Comparison of ENCODE assay signal across 8 cellular contexts in the genomic region with DNA sequence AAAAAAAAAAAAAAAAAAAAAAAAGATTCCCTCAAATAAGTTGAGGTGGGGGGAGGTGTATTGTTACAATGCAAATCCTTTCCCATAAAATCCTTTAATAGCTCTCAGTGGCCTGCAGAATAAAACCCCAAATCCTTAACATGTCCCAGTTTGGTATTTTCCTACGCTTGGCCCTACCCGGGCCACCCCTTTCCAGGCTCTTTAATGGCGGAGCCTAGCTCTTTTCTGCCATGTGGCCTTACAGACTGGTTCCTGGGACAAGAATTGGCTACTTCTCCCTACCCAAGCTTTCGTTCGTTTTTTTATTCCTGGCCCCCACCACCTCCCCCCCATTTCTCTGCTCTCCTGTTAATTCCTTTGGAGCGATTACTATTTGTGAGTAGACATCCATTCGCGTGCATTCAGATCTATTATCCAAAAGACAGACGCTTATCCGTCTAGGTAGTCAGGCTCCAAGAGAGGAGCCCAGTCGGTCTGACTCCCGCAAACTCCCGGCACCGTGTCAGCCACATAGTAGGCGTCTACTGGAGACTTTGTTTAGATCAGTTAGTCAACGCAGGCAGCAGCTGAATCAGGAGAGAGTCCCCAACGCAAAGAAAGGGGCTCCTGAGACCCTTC. TPM values are rescaled to one million over a fixed set of nuclear protein-coding genes. Genes with fewer than 3 reads are reported as not detected.
DNase-seq lines count a peak whose midpoint lies in the region; ATAC-seq and TF ChIP-seq lines count a peak whose summit lies in the region.

No MANE protein-coding gene starts in this region.

- H3K4me3 ChIP-seq in heart left ventricle (peak overlapping the region in 10 of 12 donors; percentile 68 to 99 (median 76)), breast epithelium (peak overlapping the region; percentile 82 to 96 (median 84)), vagina (peak overlapping the region; percentile 64 to 72)

- TF ChIP-seq POLR2A in heart left ventricle (IDR thresholded peaks at IDR 0.05) = no peak
- TF ChIP-seq POLR2A in breast epithelium (IDR thresholded peaks at IDR 0.05) = no peak
- no peak for TF ChIP-seq POLR2A in vagina (IDR thresholded peaks at IDR 0.05)

- H3K36me3 Mint-ChIP-seq in mesothelial cell of epicardium = no peaks in the 10 kb centered on the region

- TF ChIP-seq CTCF in heart left ventricle (IDR thresholded peaks at IDR 0.05) (no peak), breast epithelium (IDR thresholded peaks at IDR 0.05) (no peak), mesothelial cell of epicardium (IDR thresholded peaks at IDR 0.05; ENCODE audit: unreplicated experiment) (no peak), vagina (IDR thresholded peaks at IDR 0.05) (no peak)

- intact Hi-C loops in heart left ventricle (cut with DNase I) = no loop called here
- intact Hi-C loops in Right ventricle myocardium inferior (cut with DNase I) = no loop called here
- intact Hi-C loops in breast epithelium (cut with DNase I; ENCODE audit: low total_unique reads) = no loop called here
- intact Hi-C loops in vagina (cut with DNase I) = no loop called here

- H3K27ac ChIP-seq in heart left ventricle = peak overlapping the region; percentile 95 to 100 (median 98)
- H3K27ac ChIP-seq in breast epithelium = peak overlapping the region; percentile 99 to 100
- H3K27ac ChIP-seq in vagina = peak overlapping the region; percentile 100

- peak overlapping the region; percentile 94 for H3K4me3 Mint-ChIP-seq in mesothelial cell of epicardium

- H3K9me3 Mint-ChIP-seq in mesothelial cell of epicardium = no peaks in the 10 kb centered on the region

- H3K27me3 ChIP-seq in heart left ventricle (no peaks in the 10 kb centered on the region), breast epithelium (no peaks in the 10 kb centered on the region), vagina (no peaks in the 10 kb centered on the region)

- H3K36me3 ChIP-seq in heart left ventricle (peaks cover 0 to 4% (median 0%) of the 10 kb centered on the region in 9 donors), breast epithelium (no peaks in the 10 kb centered on the region), vagina (no peaks in the 10 kb centered on the region)

- DNase-seq in heart left ventricle (no peak), Right ventricle myocardium inferior (ENCODE audit: missing footprints) (no peak), breast epithelium (ENCODE audit: low spot score in 2 of 2) (no peak), mesothelial cell of epicardium (ENCODE audit: low spot score in 2 of 2, unreplicated experiment in 2 of 2) (no peak), vagina (ENCODE audit: extremely low spot score in 2 of 2) (no peak), medulla oblongata (ENCODE audit: extremely low spot score) (no peak), HT-29 (ENCODE audit: low spot score) (no peak)

- 39 to 51% (median 41%) methylated on average over 17 of the region's 17 CpGs for WGBS in heart left ventricle, 4 donors

- peak overlapping the region; percentile 93 for H3K27ac Mint-ChIP-seq in mesothelial cell of epicardium

- peaks cover 44% of the 10 kb centered on the region for H3K4me1 Mint-ChIP-seq in mesothelial cell of epicardium

- H3K4me1 ChIP-seq in heart left ventricle (peaks cover 20 to 46% (median 33%) of the 10 kb centered on the region in 12 donors), breast epithelium (peaks cover 21 to 31% of the 10 kb centered on the region in 2 donors), vagina (peaks cover 42% of the 10 kb centered on the region)

- ATAC-seq in heart left ventricle = peak in 2 of 4 donors; percentile 0 to 1
- ATAC-seq in Right ventricle myocardium inferior = no peak
- no peak for ATAC-seq in HG03159 (IDR thresholded peaks at IDR 0.05; ENCODE audit: unreplicated experiment)

- no peaks in the 10 kb centered on the region for H3K27me3 Mint-ChIP-seq in mesothelial cell of epicardium (ENCODE audit: low read depth)

- H3K9me3 ChIP-seq in heart left ventricle (no peaks in the 10 kb centered on the region), breast epithelium (no peaks in the 10 kb centered on the region), vagina (no peaks in the 10 kb centered on the region)

RNA-seq across cellular contexts. Expression of gene THAP11, which starts 0.8 kb away (rescaled TPM):
- 10 to 100 TPM; 24.9 to 87.5 (median 31.4) TPM for total RNA-seq in heart left ventricle
- polyA plus RNA-seq in heart left ventricle = 10 to 100 TPM; 10.6 to 26.3 TPM
- total RNA-seq in Right ventricle myocardium inferior = 32.3 TPM
- total RNA-seq in breast epithelium = 10 to 100 TPM; 51.1 to 57.8 (median 53.0) TPM
- 27.6 to 28.6 TPM (median 28.1 TPM) in 3 replicates for total RNA-seq in mesothelial cell of epicardium
- total RNA-seq in vagina = 50.6 TPM
- 66.3 and 80.9 TPM in 2 replicates for total RNA-seq in HT-29 (2014; rRNA removed; shearing (Covaris generic))

RNA-seq across cellular contexts. Expression of gene NUTF2, which starts 5.4 kb away (rescaled TPM):
- total RNA-seq in heart left ventricle (100 to 1,000 TPM in 2 of 9 donors, 10 to 100 TPM in 7; 66.5 to 145 (median 90.9) TPM), Right ventricle myocardium inferior (86.6 TPM), breast epithelium (100 to 1,000 TPM in 1 of 3 donors, 10 to 100 TPM in 2; 91.5 to 168 (median 94.8) TPM), mesothelial cell of epicardium (130 to 141 TPM (median 132 TPM) in 3 replicates), vagina (131 TPM)
- 100 to 1,000 TPM; 179 to 191 TPM for polyA plus RNA-seq in heart left ventricle
- 158 and 183 TPM in 2 replicates for total RNA-seq in HT-29 (2014; rRNA removed; shearing (Covaris generic))

RNA-seq across cellular contexts. Expression of gene CENPT, which starts 6.2 kb away (rescaled TPM):
- total RNA-seq in heart left ventricle = 10 to 100 TPM; 14.4 to 31.2 (median 20.1) TPM
- polyA plus RNA-seq in heart left ventricle = 10 to 100 TPM; 25.7 to 28.0 TPM
- 21.3 TPM for total RNA-seq in Right ventricle myocardium inferior
- total RNA-seq in breast epithelium = 10 to 100 TPM; 35.0 to 52.0 (median 51.5) TPM
- 71.5 to 73.8 TPM (median 73.8 TPM) in 3 replicates for total RNA-seq in mesothelial cell of epicardium
- total RNA-seq in vagina = 57.7 TPM
- total RNA-seq in HT-29 (2014; rRNA removed; shearing (Covaris generic)) = 42.8 and 43.2 TPM in 2 replicates

RNA-seq across cellular contexts. Expression of gene EDC4, which starts 31.5 kb away (rescaled TPM):
- total RNA-seq in heart left ventricle = 10 to 100 TPM; 26.2 to 42.5 (median 32.5) TPM
- polyA plus RNA-seq in heart left ventricle = 10 to 100 TPM; 27.8 to 31.1 TPM
- 35.4 TPM for total RNA-seq in Right ventricle myocardium inferior
- total RNA-seq in breast epithelium = 10 to 100 TPM; 43.3 to 57.0 (median 53.6) TPM
- total RNA-seq in mesothelial cell of epicardium = 71.7 to 83.4 TPM (median 80.2 TPM) in 3 replicates
- 71.9 TPM for total RNA-seq in vagina
- 107 and 121 TPM in 2 replicates for total RNA-seq in HT-29 (2014; rRNA removed; shearing (Covaris generic))

RNA-seq across cellular contexts. Expression of gene TSNAXIP1, which starts 34.6 kb away (rescaled TPM):
- total RNA-seq in heart left ventricle (under 1 TPM in 8 of 9 donors, not detected in 1; 0.16 to 0.93 (median 0.46) TPM), Right ventricle myocardium inferior (0.41 TPM), breast epithelium (1 to 10 TPM; 1.1 to 4.2 (median 3.9) TPM), mesothelial cell of epicardium (4.4 to 4.8 TPM (median 4.4 TPM) in 3 replicates), vagina (not detected)
- under 1 TPM; 0.67 to 0.76 TPM for polyA plus RNA-seq in heart left ventricle
- total RNA-seq in HT-29 (2014; rRNA removed; shearing (Covaris generic)) = 1.1 TPM in 1 of 2 replicates, not detected in the other
